In the genomic region with DNA sequence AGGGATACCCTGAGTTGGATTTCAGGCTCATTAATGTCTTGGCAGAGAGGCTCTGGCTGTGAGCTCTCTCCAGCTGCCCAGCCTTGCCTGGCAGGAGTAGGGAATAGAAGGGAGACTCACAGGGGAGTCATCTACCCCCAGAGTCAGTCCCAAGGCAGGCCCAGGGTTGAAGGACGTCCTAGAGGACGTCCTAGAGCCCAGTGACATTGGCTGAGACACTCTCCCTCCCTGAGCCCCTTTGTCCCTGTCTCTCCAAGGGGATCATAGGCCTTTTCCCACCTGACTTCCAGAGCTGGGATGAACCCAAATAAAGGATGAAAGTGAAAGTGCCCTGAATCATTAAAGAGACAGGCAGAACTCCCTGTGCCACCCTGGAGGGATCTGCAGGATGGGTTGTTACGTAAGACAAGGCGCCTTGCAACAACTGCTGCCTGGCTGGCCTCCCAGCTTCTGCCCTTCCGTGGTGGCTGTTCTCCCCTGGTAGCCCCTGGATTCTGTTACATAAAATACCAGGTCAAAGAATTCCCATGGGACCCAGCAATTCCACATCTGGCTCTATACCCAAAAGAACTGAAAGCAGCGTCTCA, we compare ENCODE assay signal across 12 cellular contexts. TPM values are rescaled to one million over a fixed set of nuclear protein-coding genes. Genes with fewer than 3 reads are reported as not detected.
DNase-seq lines count a peak whose midpoint lies in the region; ATAC-seq and TF ChIP-seq lines count a peak whose summit lies in the region.
"Had no signal": no experiment of that assay in that cellular context is flagged by ENCODE, and none has a peak within 500 bp of the region (broad histone marks: within the 10 kb centered on the region; RNA-seq: fewer than 3 reads in every experiment).

No MANE protein-coding gene starts in this region.

- H3K36me3 Mint-ChIP-seq in activated T-cell treated with anti-CD3 and anti-CD28 coated beads, Interleukin-2, amount 50 U/mL, for 24 hours (ENCODE audit: low read depth) = no peaks in the 10 kb centered on the region

- ATAC-seq in left ventricle myocardium superior = peak; percentile 36

- peaks cover 3% of the 10 kb centered on the region for H3K27me3 Mint-ChIP-seq in activated T-cell treated with anti-CD3 and anti-CD28 coated beads, Interleukin-2, amount 50 U/mL, for 24 hours

- H3K4me1 ChIP-seq in left ventricle myocardium inferior (peaks cover 6% of the 10 kb centered on the region), vagina (peaks cover 17% of the 10 kb centered on the region)

- intact Hi-C loops in left ventricle myocardium superior (cut with micrococcal nuclease) (no loop called here), left ventricle myocardium inferior (cut with micrococcal nuclease) (no loop called here), vagina (cut with DNase I) (no loop called here)

- no peak for TF ChIP-seq POLR2A in vagina (IDR thresholded peaks at IDR 0.05)

- H3K4me1 Mint-ChIP-seq in activated T-cell treated with anti-CD3 and anti-CD28 coated beads, Interleukin-2, amount 50 U/mL, for 24 hours (ENCODE audit: low read depth) = peaks cover 9% of the 10 kb centered on the region

- TF ChIP-seq CTCF in left ventricle myocardium inferior (IDR thresholded peaks at IDR 0.05; ENCODE audit: borderline replicate concordance) = no peak
- TF ChIP-seq CTCF in vagina (IDR thresholded peaks at IDR 0.05) = no peak

- peaks cover 15% of the 10 kb centered on the region for H3K27me3 ChIP-seq in left ventricle myocardium inferior (ENCODE audit: low read depth)
- no peaks in the 10 kb centered on the region for H3K27me3 ChIP-seq in vagina

- DNase-seq in left ventricle myocardium superior (peak; percentile 48), left ventricle myocardium inferior (no peak), cerebellum (ENCODE audit: low spot score) (peak; percentile 38), midbrain (lab: John Stamatoyannopoulos, UW) (peak; percentile 70), vagina (ENCODE audit: extremely low spot score in 2 of 2) (no peak), SKM-1 (lab: John Stamatoyannopoulos, UW; ENCODE audit: unreplicated experiment) (no peak), activated gamma-delta T cell (lab: John Stamatoyannopoulos, UW) (no peak)
- DNase-seq in activated T-cell treated with anti-CD3 and anti-CD28 coated beads, Interleukin-2, amount 50 U/mL, for 24 hours = no peak
- DNase-seq: activated CD4-positive, CD25-positive, alpha-beta regulatory T cell; activated effector memory CD4-positive, alpha-beta T cell treated with anti-CD3 and anti-CD28 coated beads, Interleukin-2, amount 50 U/mL, for 16 hours; NCI-H1694 treated with DMSO at 0.1 percent for 48 hours; stimulated activated CD4-positive, alpha-beta T cell treated with anti-CD3 and anti-CD28 coated beads, Interleukin-2, amount 100 ng/mL, for 24 hours had no signal

- no peak overlapping the region for H3K27ac Mint-ChIP-seq in activated T-cell treated with anti-CD3 and anti-CD28 coated beads, Interleukin-2, amount 50 U/mL, for 24 hours

- H3K27ac ChIP-seq in left ventricle myocardium inferior (replicated peaks) (no peak overlapping the region), vagina (peak overlapping the region; percentile 10)

- H3K36me3 ChIP-seq in left ventricle myocardium inferior (no peaks in the 10 kb centered on the region), vagina (no peaks in the 10 kb centered on the region)

- H3K4me3 Mint-ChIP-seq in activated T-cell treated with anti-CD3 and anti-CD28 coated beads, Interleukin-2, amount 50 U/mL, for 24 hours = no peak overlapping the region

- H3K9me3 Mint-ChIP-seq in activated T-cell treated with anti-CD3 and anti-CD28 coated beads, Interleukin-2, amount 50 U/mL, for 24 hours = no peaks in the 10 kb centered on the region

- H3K9me3 ChIP-seq in left ventricle myocardium inferior (replicated peaks) (peaks cover 1% of the 10 kb centered on the region), vagina (no peaks in the 10 kb centered on the region)

- H3K4me3 ChIP-seq in left ventricle myocardium inferior (no peak overlapping the region), vagina (no peak overlapping the region)

RNA-seq across cellular contexts. Expression of a gene that starts 53.6 kb away (rescaled TPM):
- 18.1 TPM for total RNA-seq in left ventricle myocardium superior
- total RNA-seq in left ventricle myocardium inferior = 25.5 TPM
- total RNA-seq in cerebellum = 8.0 TPM
- 52.3 TPM for total RNA-seq in vagina

Comparison
In these comparisons a context has a peak if more than half of its experiments do, and no peak if none do; other contexts are left out.
1. DNase-seq: peak in left ventricle myocardium superior (single experiment), cerebellum (single experiment) and midbrain (single experiment); none in left ventricle myocardium inferior (single experiment), vagina (0 of 2), SKM-1 (single experiment), activated T-cell treated with anti-CD3 and anti-CD28 coated beads, Interleukin-2, amount 50 U/mL, for 24 hours (single experiment) and activated gamma-delta T cell (single experiment).